Comparison of ENCODE assay signal across 8 cellular contexts in the genomic region with DNA sequence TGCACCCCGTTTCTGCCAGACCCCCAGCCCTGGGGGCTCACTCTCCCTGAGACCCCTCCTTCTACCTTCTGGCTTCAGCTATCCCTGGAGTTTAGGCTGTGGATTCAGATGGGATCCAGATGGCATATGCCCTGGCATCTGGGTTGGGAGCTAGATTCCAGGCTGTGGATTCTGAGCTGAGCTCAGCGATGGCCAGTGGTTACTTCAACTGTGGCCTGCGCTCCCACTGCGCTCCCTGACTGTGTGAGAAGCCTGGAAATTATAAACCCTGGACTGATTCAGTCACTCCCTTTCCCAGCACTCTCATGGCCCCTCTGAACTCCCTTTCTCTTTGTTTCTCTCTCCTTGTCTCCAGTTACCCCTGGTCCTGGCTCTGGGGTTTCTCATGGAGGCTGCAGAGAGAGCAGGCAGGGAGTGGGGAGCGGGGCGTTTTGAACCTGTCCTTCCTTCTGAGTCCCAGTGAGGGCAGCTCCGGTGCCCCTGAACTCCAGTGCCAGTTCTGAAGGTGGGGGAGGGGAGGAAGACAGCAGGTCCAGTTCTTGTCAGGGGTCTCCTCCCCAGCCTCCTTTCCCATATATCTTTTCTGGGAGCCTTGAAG. TPM values are rescaled to one million over a fixed set of nuclear protein-coding genes. Genes with fewer than 3 reads are reported as not detected.
DNase-seq lines count a peak whose midpoint lies in the region; ATAC-seq and TF ChIP-seq lines count a peak whose summit lies in the region.

No MANE protein-coding gene starts in this region.

- 0 out of 2 replicates have a peak, but pooled peaks cover 8% of the 10 kb centered on the region for H3K79me2 ChIP-seq in GM23338 (replicated peaks; ENCODE audit: insufficient read depth)

- no peaks in the 10 kb centered on the region for H3K27me3 Mint-ChIP-seq in activated naive CD4-positive, alpha-beta T cell treated with anti-CD3 and anti-CD28 coated beads for 36 hours (ENCODE audit: low read depth)
- H3K27me3 Mint-ChIP-seq in GM23338 (ENCODE audit: insufficient read depth, low read depth, poor library complexity), result peaks cover 25% of the 10 kb centered on the region

- intact Hi-C loops in prostate gland (cut with DNase I), result no loop called here
- intact Hi-C loops in activated naive CD4-positive, alpha-beta T cell treated with anti-CD3 and anti-CD28 coated beads for 36 hours (cut with micrococcal nuclease), result no loop called here

- 36% methylated on average over 7 of the region's 7 CpGs for whole genome bisulfite sequencing in prostate gland

- TF ChIP-seq CTCF in fibroblast of pulmonary artery (IDR thresholded peaks at IDR 0.05; ENCODE audit: low read length, missing control alignments) (no peak), prostate gland (IDR thresholded peaks at IDR 0.05) (no peak), GM23338 (conservative IDR thresholded peaks at IDR 0.05; ENCODE audit: low read depth in 2 of 2) (no peak)

- H3K36me3 ChIP-seq in SJCRH30, result no peaks in the 10 kb centered on the region
- H3K36me3 ChIP-seq in prostate gland, result no peaks in the 10 kb centered on the region
- no peaks in the 10 kb centered on the region for H3K36me3 ChIP-seq in GM23338 (ENCODE audit: insufficient read depth)

- no peaks in the 10 kb centered on the region for H3K9me2 ChIP-seq in GM23338 (ENCODE audit: insufficient read depth)

- H3K9me3 Mint-ChIP-seq in activated naive CD4-positive, alpha-beta T cell treated with anti-CD3 and anti-CD28 coated beads for 36 hours, result no peaks in the 10 kb centered on the region
- H3K9me3 Mint-ChIP-seq in GM23338, result no peaks in the 10 kb centered on the region

- H3K27ac ChIP-seq in SJCRH30 (peak overlapping the region; percentile 49; the same call in 1 of the 2 replicates), prostate gland (peak overlapping the region; percentile 54 to 97), GM23338 (ENCODE audit: low read depth) (no peak overlapping the region)

- no peak overlapping the region for H3K27ac Mint-ChIP-seq in activated naive CD4-positive, alpha-beta T cell treated with anti-CD3 and anti-CD28 coated beads for 36 hours
- H3K27ac Mint-ChIP-seq in GM23338, result no peak overlapping the region

- ATAC-seq in GM18870 (IDR thresholded peaks at IDR 0.05; ENCODE audit: unreplicated experiment), result no peak
- ATAC-seq in GM23338, result no peak

- H3K9me3 ChIP-seq in SJCRH30 (replicated peaks) (no peaks in the 10 kb centered on the region), prostate gland (no peaks in the 10 kb centered on the region)

- H2AFZ ChIP-seq in GM23338, result no peak overlapping the region

- no peaks in the 10 kb centered on the region for H3K36me3 Mint-ChIP-seq in activated naive CD4-positive, alpha-beta T cell treated with anti-CD3 and anti-CD28 coated beads for 36 hours (ENCODE audit: low read depth)
- H3K36me3 Mint-ChIP-seq in GM23338 (ENCODE audit: low read depth), result peaks cover 4% of the 10 kb centered on the region

- H3K4me3 ChIP-seq in SJCRH30, result no peak overlapping the region
- H3K4me3 ChIP-seq in fibroblast of pulmonary artery (replicated peaks; ENCODE audit: low read depth, low read length), result peak overlapping the region; percentile 51
- H3K4me3 ChIP-seq in prostate gland, result peak overlapping the region; percentile 13 to 20
- H3K4me3 ChIP-seq in GM23338, result no peak overlapping the region

- H3K4me3 Mint-ChIP-seq in activated naive CD4-positive, alpha-beta T cell treated with anti-CD3 and anti-CD28 coated beads for 36 hours, result no peak overlapping the region
- no peak overlapping the region for H3K4me3 Mint-ChIP-seq in GM23338

- H3F3A ChIP-seq in GM23338 (replicated peaks; ENCODE audit: low read depth), result no peaks in the 10 kb centered on the region

- no peak for TF ChIP-seq POLR2A in prostate gland (IDR thresholded peaks at IDR 0.05)

- DNase-seq in AG08396 (ENCODE audit: low spot score) (peak; percentile 54), SJCRH30 (peak in 1 of 2 experiments; percentile 22), fibroblast of pulmonary artery (ENCODE audit: low read depth) (no peak), prostate gland (ENCODE audit: low spot score) (no peak), retina (no peak), GM23338 (ENCODE audit: low spot score) (no peak)
- no peak for DNase-seq in activated naive CD4-positive, alpha-beta T cell treated with anti-CD3 and anti-CD28 coated beads for 36 hours

- CTCF ChIA-PET in activated naive CD4-positive, alpha-beta T cell treated with anti-CD3 and anti-CD28 coated beads for 36 hours (lab: Charles Lee), result interaction anchor here (0.9 to 1.6 kb wide), 2 partner anchors 10 to 18 kb away, joined by 3 to 6 read pairs; no protein-coding TSS in a partner anchor

- H3K4me2 ChIP-seq in GM23338, result no peak overlapping the region

- H3K27me3 ChIP-seq in SJCRH30, result no peaks in the 10 kb centered on the region
- H3K27me3 ChIP-seq in prostate gland (replicated peaks; ENCODE audit: insufficient read depth), result no peaks in the 10 kb centered on the region
- peaks cover 15% of the 10 kb centered on the region for H3K27me3 ChIP-seq in GM23338 (ENCODE audit: insufficient read depth)

- peaks cover 23% of the 10 kb centered on the region for H4K20me1 ChIP-seq in GM23338 (replicated peaks; ENCODE audit: insufficient read depth)

- peaks cover 23% of the 10 kb centered on the region for H3K4me1 ChIP-seq in SJCRH30
- H3K4me1 ChIP-seq in prostate gland (replicated peaks), result peaks cover 6% of the 10 kb centered on the region
- H3K4me1 ChIP-seq in GM23338 (ENCODE audit: insufficient read depth), result peaks cover 3% of the 10 kb centered on the region; the same call in 1 of the 2 replicates

- no peaks in the 10 kb centered on the region for H3K4me1 Mint-ChIP-seq in activated naive CD4-positive, alpha-beta T cell treated with anti-CD3 and anti-CD28 coated beads for 36 hours (ENCODE audit: low read depth)
- peaks cover 28% of the 10 kb centered on the region for H3K4me1 Mint-ChIP-seq in GM23338

TF ChIP-seq in GM23338, 12 proteins besides CTCF, POLR2A, EP300 and RAD21 (continues in another document):
- TF ChIP-seq POLR2AphosphoS5 (IDR thresholded peaks at IDR 0.05; ENCODE audit: low read depth), result no peak
- TF ChIP-seq ETS1 (IDR thresholded peaks at IDR 0.05), result no peak
- no peak for TF ChIP-seq JUNB (IDR thresholded peaks at IDR 0.05; ENCODE audit: unreplicated experiment)
- no peak for TF ChIP-seq ZNF331 (CRISPR knock-in tag; IDR thresholded peaks at IDR 0.05; ENCODE audit: low read depth)
- no peak for TF ChIP-seq CREB1 (CRISPR knock-in tag; IDR thresholded peaks at IDR 0.05; ENCODE audit: low read depth)

RNA-seq across cellular contexts. Expression of gene ARHGEF17, which starts 4.8 kb away (rescaled TPM):
- 7.8 and 12.0 TPM in 2 replicates for total RNA-seq in SJCRH30 (2014; rRNA removed; shearing (Covaris generic))
- total RNA-seq in prostate gland, result 10 to 100 TPM; 34.0 to 66.9 TPM
- under 1 TPM in 1 of 2 experiments, not detected in 1; 0.19 TPM for total RNA-seq in activated naive CD4-positive, alpha-beta T cell treated with anti-CD3 and anti-CD28 coated beads for 36 hours
- 11.0 and 15.0 TPM in 2 replicates for total RNA-seq in GM23338 (2014; rRNA removed; shearing (Covaris generic))
- 2.7 and 2.9 TPM in 2 replicates for polyA plus RNA-seq in GM23338 (2016; fragmentation: Nextera tagmentation; extraction: Ambion mirVana)

RNA-seq across cellular contexts. Expression of gene P2RY6, which starts 40.8 kb away (rescaled TPM):
- total RNA-seq in SJCRH30 (2014; rRNA removed; shearing (Covaris generic)), result 0.08 TPM in 1 of 2 replicates, not detected in the other
- total RNA-seq in prostate gland, result 1 to 10 TPM in 1 of 2 donors, under 1 TPM in 1; 0.64 to 3.5 TPM
- total RNA-seq in activated naive CD4-positive, alpha-beta T cell treated with anti-CD3 and anti-CD28 coated beads for 36 hours, result not detected
- total RNA-seq in GM23338 (2014; rRNA removed; shearing (Covaris generic)), result not detected in 2 replicates
- polyA plus RNA-seq in GM23338 (2016; fragmentation: Nextera tagmentation; extraction: Ambion mirVana), result 0.40 TPM in 1 of 2 replicates, not detected in the other

Comparison
In these comparisons a context has a peak if more than half of its experiments do, and no peak if none do; other contexts are left out.
1. H3K4me3 ChIP-seq: peak in fibroblast of pulmonary artery (single experiment) and prostate gland (2 of 2); none in SJCRH30 (single experiment) and GM23338 (single experiment).